In the genomic region with DNA sequence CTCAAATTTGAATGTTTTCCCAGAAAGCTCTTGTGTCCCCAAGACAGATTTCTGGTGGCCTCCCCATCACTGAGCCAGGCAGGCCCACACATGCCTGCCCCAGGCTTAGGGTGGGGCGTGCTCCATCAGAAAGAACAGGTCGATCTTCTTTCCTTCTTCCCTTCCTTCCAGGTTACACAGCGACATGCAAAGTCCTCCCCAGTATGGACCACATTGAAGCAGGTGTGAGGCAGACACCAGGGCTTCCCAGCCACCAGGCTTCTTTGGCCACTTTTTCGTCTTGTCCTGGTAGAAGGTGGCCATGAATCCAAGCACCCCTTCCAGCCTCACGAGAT, we compare ENCODE assay signal across 18 cellular contexts.
"Had no signal": no experiment of that assay in that cellular context is flagged by ENCODE, and none has a peak within 500 bp of the region (broad histone marks: within the 10 kb centered on the region; RNA-seq: fewer than 3 reads in every experiment).

No MANE protein-coding gene starts in this region.

- H3K9me3 Mint-ChIP-seq: activated B cell treated with CpG ODN at 0.5 μM for 24 hours; activated CD4-positive, alpha-beta memory T cell treated with anti-CD3 and anti-CD28 coated beads for 36 hours; activated naive CD8-positive, alpha-beta T cell treated with anti-CD3 and anti-CD28 coated beads for 36 hours; activated T-helper 1 cell treated with anti-CD3 and anti-CD28 coated beads, Interleukin-12 subunit alpha, Interleukin-12 subunit beta, Interleukin-2, Interleukin-4 antibody, amounts not matched to agents 30 ng/mL and 10 ng/mL and 1 ng/mL, durations not matched to agents 14 hours and 24 hours and 36 hours; T-cell had no signal

- H3K4me3 Mint-ChIP-seq: activated B cell treated with CpG ODN at 0.5 μM for 24 hours; activated CD4-positive, alpha-beta memory T cell treated with anti-CD3 and anti-CD28 coated beads for 36 hours; activated naive CD8-positive, alpha-beta T cell treated with anti-CD3 and anti-CD28 coated beads for 36 hours; activated T-helper 1 cell treated with anti-CD3 and anti-CD28 coated beads, Interleukin-12 subunit alpha, Interleukin-12 subunit beta, Interleukin-2, Interleukin-4 antibody, amounts not matched to agents 30 ng/mL and 10 ng/mL and 1 ng/mL, durations not matched to agents 14 hours and 24 hours and 36 hours; nephron progenitor cell; T-cell had no signal

- H3K27ac Mint-ChIP-seq: activated B cell treated with CpG ODN at 0.5 μM for 24 hours; activated CD4-positive, alpha-beta memory T cell treated with anti-CD3 and anti-CD28 coated beads for 36 hours; activated naive CD8-positive, alpha-beta T cell treated with anti-CD3 and anti-CD28 coated beads for 36 hours; activated T-helper 1 cell treated with anti-CD3 and anti-CD28 coated beads, Interleukin-12 subunit alpha, Interleukin-12 subunit beta, Interleukin-2, Interleukin-4 antibody, amounts not matched to agents 30 ng/mL and 10 ng/mL and 1 ng/mL, durations not matched to agents 14 hours and 24 hours and 36 hours; T-cell had no signal

- H3K36me3 Mint-ChIP-seq: activated CD4-positive, alpha-beta memory T cell treated with anti-CD3 and anti-CD28 coated beads for 36 hours; activated naive CD8-positive, alpha-beta T cell treated with anti-CD3 and anti-CD28 coated beads for 36 hours; T-cell had no signal

- H3K36me3 ChIP-seq: gastrocnemius medialis, transverse colon had no signal

- H3K4me1 Mint-ChIP-seq: activated B cell treated with CpG ODN at 0.5 μM for 24 hours; activated naive CD8-positive, alpha-beta T cell treated with anti-CD3 and anti-CD28 coated beads for 36 hours; T-cell had no signal

- DNase-seq: activated B cell treated with CpG ODN at 0.5 μM for 24 hours; activated CD4-positive, alpha-beta memory T cell treated with anti-CD3 and anti-CD28 coated beads for 36 hours; activated CD4-positive, alpha-beta T cell treated with anti-CD3 and anti-CD28 coated beads for 4 hours; activated gamma-delta T cell treated with Interleukin-2 at 50 U/mL for 16 hours; activated naive CD8-positive, alpha-beta T cell treated with anti-CD3 and anti-CD28 coated beads for 36 hours; activated T-cell treated with anti-CD3 and anti-CD28 coated beads for 4 hours; dorsolateral prefrontal cortex; gastrocnemius medialis; head of caudate nucleus; occipital lobe; stimulated activated CD4-positive, alpha-beta T cell treated with anti-CD3 and anti-CD28 coated beads, Interleukin-12 subunit alpha, Interleukin-12 subunit beta, amount 100 ng/mL, for 4 hours; stimulated activated CD4-positive, alpha-beta T cell treated with anti-CD3 and anti-CD28 coated beads, Interleukin-1b, Interleukin-23, amount 100 ng/mL, for 48 hours; stimulated activated CD8-positive, alpha-beta memory T cell treated with anti-CD3 and anti-CD28 coated beads, Interleukin-4, amount 100 ng/mL, for 48 hours; stimulated activated naive CD4-positive, alpha-beta T cell treated with Interleukin-2 at 50 U/mL for 16 hours; T-cell had no signal

- ATAC-seq: T-cell had no signal

- H3K27me3 ChIP-seq: gastrocnemius medialis, transverse colon had no signal

- H3K27ac ChIP-seq: dorsolateral prefrontal cortex had no signal

- H3K4me3 ChIP-seq: dorsolateral prefrontal cortex, gastrocnemius medialis, transverse colon had no signal

- H3K9me3 ChIP-seq: gastrocnemius medialis, transverse colon had no signal
